ENCODE assay signal across 27 cellular contexts in the genomic region with DNA sequence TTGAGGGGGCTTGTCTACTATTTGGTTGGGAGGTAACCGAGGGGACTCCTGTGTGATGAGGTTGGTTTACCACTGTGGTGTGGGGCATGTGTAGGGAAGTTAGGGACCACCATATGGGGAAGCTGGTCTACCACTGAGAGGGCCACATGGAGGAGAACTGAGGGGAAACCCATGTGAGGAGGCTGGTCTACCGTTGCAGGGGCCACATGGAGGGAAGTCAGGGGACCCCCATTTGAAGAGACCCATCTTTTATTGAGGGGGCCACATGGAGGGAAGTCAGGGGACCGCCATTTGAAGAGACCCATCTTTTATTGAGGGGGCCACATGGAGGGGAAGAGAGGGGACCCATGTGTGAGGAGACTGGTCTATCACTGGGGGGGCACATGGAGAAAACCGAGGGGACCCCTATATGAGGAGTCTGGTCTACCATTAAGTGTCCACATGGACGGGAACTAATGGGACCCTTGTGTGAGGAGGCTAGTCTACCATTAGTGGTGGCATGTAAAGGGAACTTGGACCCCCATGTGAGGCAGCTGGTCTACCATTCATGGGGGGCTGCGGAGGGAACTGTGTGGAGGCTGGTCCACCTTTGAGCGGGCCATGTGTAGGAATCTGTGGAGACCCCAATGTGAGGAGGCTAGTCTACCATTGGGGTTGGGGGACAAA.
DNase-seq lines count a peak whose midpoint lies in the region; ATAC-seq and TF ChIP-seq lines count a peak whose summit lies in the region.
"Had no signal": no experiment of that assay in that cellular context is flagged by ENCODE, and none has a peak within 500 bp of the region (broad histone marks: within the 10 kb centered on the region; RNA-seq: fewer than 3 reads in every experiment).

No MANE protein-coding gene starts in this region.

- H3K4me3 Mint-ChIP-seq in activated T-cell treated with anti-CD3 and anti-CD28 coated beads, Interleukin-2, amount 50 U/mL, for 24 hours: no peak overlapping the region
- H3K4me3 Mint-ChIP-seq: activated CD4-positive, alpha-beta memory T cell treated with anti-CD3 and anti-CD28 coated beads, Interleukin-2, amount 10 ng/mL, durations not matched to agents 7 days and 5 days; activated T-helper 1 cell treated with anti-CD3 and anti-CD28 coated beads, Interleukin-12 subunit alpha, Interleukin-12 subunit beta, Interleukin-2, Interleukin-4 antibody, amounts not matched to agents 30 ng/mL and 10 ng/mL and 1 ng/mL, durations not matched to agents 14 hours and 24 hours and 36 hours; CD8-positive, alpha-beta memory T cell; immature natural killer cell; WTC11 had no signal

- H3K23ac ChIP-seq in mesendoderm (ENCODE audit: low read length): no peak overlapping the region

- ATAC-seq in HG03108 (IDR thresholded peaks at IDR 0.05; ENCODE audit: unreplicated experiment): no peak
- ATAC-seq: body of pancreas, gastrocnemius medialis, left lung, PC-3, psoas muscle, WTC11 had no signal

- TF ChIP-seq CTCF in Peyer's patch (IDR thresholded peaks at IDR 0.05): no peak
- TF ChIP-seq CTCF in hepatocyte (IDR thresholded peaks at IDR 0.05; ENCODE audit: poor library complexity): no peak
- TF ChIP-seq CTCF in sigmoid colon (IDR thresholded peaks at IDR 0.05): no peak

- DNase-seq in activated T-cell treated with anti-CD3 and anti-CD28 coated beads, Interleukin-2, amount 50 U/mL, for 24 hours: peak; percentile 11
- no peak for DNase-seq in activated T-cell treated with anti-CD3 and anti-CD28 coated beads for 4 hours
- peak in 2 of 3 donors; percentile 8 to 30 for DNase-seq in Peyer's patch
- peak; percentile 2 for DNase-seq in hepatocyte (ENCODE audit: low spot score)
- peak; percentile 29 for DNase-seq in sigmoid colon
- DNase-seq in midbrain (lab: John Stamatoyannopoulos, UW): no peak
- DNase-seq in mesendoderm: no peak
- DNase-seq: CD8-positive, alpha-beta memory T cell; DMS53; esophagus squamous epithelium; gastrocnemius medialis; GM23248; hippocampal formation; immature natural killer cell; KG1; NCI-H1436; PC-3; psoas muscle; stimulated activated CD4-positive, alpha-beta T cell treated with anti-CD3 and anti-CD28 coated beads, Interleukin-1b, Interleukin-23, amount 100 ng/mL, for 48 hours; uterus had no signal

- no peaks in the 10 kb centered on the region for H3K27me3 ChIP-seq in Peyer's patch
- H3K27me3 ChIP-seq in hepatocyte: no peaks in the 10 kb centered on the region
- H3K27me3 ChIP-seq in sigmoid colon: no peaks in the 10 kb centered on the region
- H3K27me3 ChIP-seq in mesendoderm (ENCODE audit: insufficient read depth, low read length, poor library complexity): no peaks in the 10 kb centered on the region
- H3K27me3 ChIP-seq: body of pancreas, gastrocnemius medialis, left lung, uterus had no signal

- H4K8ac ChIP-seq in mesendoderm (ENCODE audit: low read depth, low read length): no peak overlapping the region

- no peaks in the 10 kb centered on the region for H3K36me3 ChIP-seq in Peyer's patch
- H3K36me3 ChIP-seq in hepatocyte (replicated peaks; ENCODE audit: insufficient read depth, low read depth): no peaks in the 10 kb centered on the region
- no peaks in the 10 kb centered on the region for H3K36me3 ChIP-seq in sigmoid colon
- H3K36me3 ChIP-seq in mesendoderm (ENCODE audit: control insufficient read depth, insufficient read depth, low read length): no peaks in the 10 kb centered on the region
- H3K36me3 ChIP-seq: esophagus squamous epithelium, gastrocnemius medialis, left lung, uterus had no signal

- H2BK15ac ChIP-seq in mesendoderm (replicated peaks; ENCODE audit: low read depth): no peak overlapping the region

- H3K79me1 ChIP-seq in mesendoderm (ENCODE audit: low read length): no peaks in the 10 kb centered on the region

- no peak overlapping the region for H3K56ac ChIP-seq in mesendoderm (ENCODE audit: low read length)

- no peaks in the 10 kb centered on the region for H4K20me1 ChIP-seq in hepatocyte (ENCODE audit: insufficient read depth, poor library complexity, severe bottlenecking)

- H3K27me3 Mint-ChIP-seq in activated T-cell treated with anti-CD3 and anti-CD28 coated beads, Interleukin-2, amount 50 U/mL, for 24 hours: peaks cover 8% of the 10 kb centered on the region
- H3K27me3 Mint-ChIP-seq: activated CD4-positive, alpha-beta memory T cell treated with anti-CD3 and anti-CD28 coated beads, Interleukin-2, amount 10 ng/mL, durations not matched to agents 7 days and 5 days had no signal

- TF ChIP-seq EP300 in sigmoid colon (IDR thresholded peaks at IDR 0.05): no peak

- no peak overlapping the region for H4K5ac ChIP-seq in mesendoderm (ENCODE audit: low read length)

- H3K9ac ChIP-seq in mesendoderm (ENCODE audit: low read length): no peak overlapping the region
- H3K9ac ChIP-seq: GM23248 had no signal

- TF ChIP-seq POLR2A in Peyer's patch (IDR thresholded peaks at IDR 0.05) (no peak), sigmoid colon (IDR thresholded peaks at IDR 0.05) (no peak)

- intact Hi-C loops in sigmoid colon (cut with DNase I): no loop called here

- H3K4me3 ChIP-seq in Peyer's patch: no peak overlapping the region
- H3K4me3 ChIP-seq in hepatocyte: no peak overlapping the region
- no peak overlapping the region for H3K4me3 ChIP-seq in sigmoid colon
- H3K4me3 ChIP-seq in mesendoderm (ENCODE audit: low read length): no peak overlapping the region
- H3K4me3 ChIP-seq: body of pancreas, esophagus squamous epithelium, gastrocnemius medialis, GM23248, left lung, psoas muscle, skin epidermis, uterus had no signal

- no peak overlapping the region for H3K4ac ChIP-seq in mesendoderm (ENCODE audit: low read depth, low read length)

- no peak overlapping the region for H2BK5ac ChIP-seq in mesendoderm (ENCODE audit: low read length)

- WGBS in hepatocyte (ENCODE audit: low lambda C conversion rate, missing lambda C conversion rate): 97% methylated on average over 7 of the region's 7 CpGs
- WGBS in sigmoid colon, 2 donors: 88 to 90% methylated on average over 7 of the region's 7 CpGs
- WGBS in mesendoderm (ENCODE audit: extremely low coverage, insufficient coverage, low lambda C conversion rate): no CpG with 5 or more reads among the region's 7 CpGs

- no peaks in the 10 kb centered on the region for H3K4me1 Mint-ChIP-seq in activated T-cell treated with anti-CD3 and anti-CD28 coated beads, Interleukin-2, amount 50 U/mL, for 24 hours (ENCODE audit: low read depth)
- H3K4me1 Mint-ChIP-seq: activated CD4-positive, alpha-beta memory T cell treated with anti-CD3 and anti-CD28 coated beads, Interleukin-2, amount 10 ng/mL, durations not matched to agents 7 days and 5 days; CD8-positive, alpha-beta memory T cell; immature natural killer cell had no signal

- H3K36me3 Mint-ChIP-seq in activated T-cell treated with anti-CD3 and anti-CD28 coated beads, Interleukin-2, amount 50 U/mL, for 24 hours (ENCODE audit: low read depth): no peaks in the 10 kb centered on the region
- H3K36me3 Mint-ChIP-seq: WTC11 had no signal

- H3K9me2 ChIP-seq in hepatocyte (replicated peaks; ENCODE audit: insufficient read depth): no peaks in the 10 kb centered on the region

- H3K79me2 ChIP-seq in hepatocyte (no peaks in the 10 kb centered on the region), mesendoderm (ENCODE audit: control insufficient read depth, insufficient read depth, low read length) (no peaks in the 10 kb centered on the region)

- H3K9me3 ChIP-seq in Peyer's patch (no peaks in the 10 kb centered on the region), hepatocyte (ENCODE audit: low read depth) (no peaks in the 10 kb centered on the region), sigmoid colon (no peaks in the 10 kb centered on the region)
- H3K9me3 ChIP-seq: body of pancreas, esophagus squamous epithelium, gastrocnemius medialis, psoas muscle, uterus had no signal

- no peak overlapping the region for H2AK5ac ChIP-seq in mesendoderm (ENCODE audit: low read length)

- no peak overlapping the region for H3K27ac ChIP-seq in Peyer's patch
- H3K27ac ChIP-seq in hepatocyte: no peak overlapping the region
- H3K27ac ChIP-seq in sigmoid colon: no peak overlapping the region
- no peak overlapping the region for H3K27ac ChIP-seq in mesendoderm (ENCODE audit: low read depth, low read length)
- H3K27ac ChIP-seq: body of pancreas, esophagus squamous epithelium, gastrocnemius medialis, GM23248, left lung, psoas muscle, skin epidermis, uterus had no signal

- H3K4me1 ChIP-seq in Peyer's patch (no peaks in the 10 kb centered on the region), hepatocyte (ENCODE audit: insufficient read depth) (no peaks in the 10 kb centered on the region), sigmoid colon (no peaks in the 10 kb centered on the region), mesendoderm (ENCODE audit: control insufficient read depth, low read depth, low read length) (no peaks in the 10 kb centered on the region)
- H3K4me1 ChIP-seq: body of pancreas, esophagus squamous epithelium, gastrocnemius medialis, left lung, psoas muscle, uterus had no signal

- H2BK120ac ChIP-seq in mesendoderm (ENCODE audit: low read depth, low read length): no peak overlapping the region

- no peak overlapping the region for H3K27ac Mint-ChIP-seq in activated T-cell treated with anti-CD3 and anti-CD28 coated beads, Interleukin-2, amount 50 U/mL, for 24 hours
- H3K27ac Mint-ChIP-seq: activated CD4-positive, alpha-beta memory T cell treated with anti-CD3 and anti-CD28 coated beads, Interleukin-2, amount 10 ng/mL, durations not matched to agents 7 days and 5 days; activated T-helper 1 cell treated with anti-CD3 and anti-CD28 coated beads, Interleukin-12 subunit alpha, Interleukin-12 subunit beta, Interleukin-2, Interleukin-4 antibody, amounts not matched to agents 30 ng/mL and 10 ng/mL and 1 ng/mL, durations not matched to agents 14 hours and 24 hours and 36 hours; CD8-positive, alpha-beta memory T cell; immature natural killer cell; WTC11 had no signal

- no peak overlapping the region for H2AFZ ChIP-seq in hepatocyte
- H2AFZ ChIP-seq: GM23248 had no signal

- H3K9me3 Mint-ChIP-seq in activated T-cell treated with anti-CD3 and anti-CD28 coated beads, Interleukin-2, amount 50 U/mL, for 24 hours: peaks cover 29% of the 10 kb centered on the region

- H3K4me2 ChIP-seq in hepatocyte (no peak overlapping the region), mesendoderm (ENCODE audit: low read length) (no peak overlapping the region)

- H3K18ac ChIP-seq in mesendoderm (ENCODE audit: low read length): no peak overlapping the region

Comparison
In these comparisons a context has a peak if more than half of its experiments do, and no peak if none do; other contexts are left out.
1. DNase-seq: peak in activated T-cell treated with anti-CD3 and anti-CD28 coated beads, Interleukin-2, amount 50 U/mL, for 24 hours (single experiment), Peyer's patch (2 of 3), hepatocyte (single experiment) and sigmoid colon (single experiment); none in activated T-cell treated with anti-CD3 and anti-CD28 coated beads for 4 hours (single experiment), midbrain (single experiment) and mesendoderm (single experiment).